In genomic region chr12:54975875-54976274, GRCh38 we compare ENCODE assay signal across 16 cellular contexts. TPM values are rescaled to one million over a fixed set of nuclear protein-coding genes. Genes with fewer than 3 reads are reported as not detected.
DNase-seq lines count a peak whose midpoint lies in the region; ATAC-seq and TF ChIP-seq lines count a peak whose summit lies in the region.
"Had no signal": no experiment of that assay in that cellular context is flagged by ENCODE, and none has a peak within 500 bp of the region (broad histone marks: within the 10 kb centered on the region; RNA-seq: fewer than 3 reads in every experiment).

No MANE protein-coding gene starts in this region.

- intact Hi-C loops in CD8-positive, alpha-beta T cell (cut with DNase I, micrococcal nuclease) = no loop called here

- no peak overlapping the region for H3K9ac ChIP-seq in mesendoderm (ENCODE audit: low read length)

- H2AK5ac ChIP-seq in mesendoderm (ENCODE audit: low read length) = no peak overlapping the region

- H4K5ac ChIP-seq in mesendoderm (ENCODE audit: low read length) = no peak overlapping the region

- no peaks in the 10 kb centered on the region for H3K9me2 ChIP-seq in GM23338 (ENCODE audit: insufficient read depth)

- H3F3A ChIP-seq in GM23338 (replicated peaks; ENCODE audit: low read depth) = no peaks in the 10 kb centered on the region

- H3K27me3 Mint-ChIP-seq in CD8-positive, alpha-beta T cell (ENCODE audit: low read depth) = no peaks in the 10 kb centered on the region
- H3K27me3 Mint-ChIP-seq in GM23338 (ENCODE audit: insufficient read depth, low read depth, poor library complexity) = peaks cover 3% of the 10 kb centered on the region
- H3K27me3 Mint-ChIP-seq in activated naive CD8-positive, alpha-beta T cell treated with anti-CD3 and anti-CD28 coated beads for 36 hours = no peaks in the 10 kb centered on the region

- H3K36me3 ChIP-seq in CD8-positive, alpha-beta T cell (ENCODE audit: insufficient read depth, low read length) = peaks cover 8% of the 10 kb centered on the region
- H3K36me3 ChIP-seq in GM23338 (ENCODE audit: insufficient read depth) (no peaks in the 10 kb centered on the region), mesendoderm (ENCODE audit: control insufficient read depth, insufficient read depth, low read length) (no peaks in the 10 kb centered on the region)
- H3K36me3 ChIP-seq: tibial nerve had no signal

- no peak overlapping the region for H4K8ac ChIP-seq in mesendoderm (ENCODE audit: low read depth, low read length)

- no peak overlapping the region for H2BK15ac ChIP-seq in mesendoderm (replicated peaks; ENCODE audit: low read depth)

- no peaks in the 10 kb centered on the region for H3K27me3 ChIP-seq in CD8-positive, alpha-beta T cell (ENCODE audit: insufficient read depth, low read length)
- no peaks in the 10 kb centered on the region for H3K27me3 ChIP-seq in GM23338 (ENCODE audit: insufficient read depth)
- H3K27me3 ChIP-seq in mesendoderm (ENCODE audit: insufficient read depth, low read length, poor library complexity) = no peaks in the 10 kb centered on the region
- H3K27me3 ChIP-seq: tibial nerve had no signal

- H3K4me1 ChIP-seq in CD8-positive, alpha-beta T cell (ENCODE audit: insufficient read depth, low read length) = peaks cover 90% of the 10 kb centered on the region
- H3K4me1 ChIP-seq in GM23338 (ENCODE audit: insufficient read depth) (peaks cover 13% of the 10 kb centered on the region; the same call in 1 of the 2 replicates), mesendoderm (ENCODE audit: control insufficient read depth, low read depth, low read length) (no peaks in the 10 kb centered on the region)

- H3K79me2 ChIP-seq in GM23338 (replicated peaks; ENCODE audit: insufficient read depth) (no peaks in the 10 kb centered on the region), mesendoderm (ENCODE audit: control insufficient read depth, insufficient read depth, low read length) (no peaks in the 10 kb centered on the region)

- no peak overlapping the region for H3K18ac ChIP-seq in mesendoderm (ENCODE audit: low read length)

- no peak for TF ChIP-seq CTCF in CD8-positive, alpha-beta T cell (IDR thresholded peaks at IDR 0.05)
- no peak for TF ChIP-seq CTCF in GM23338 (conservative IDR thresholded peaks at IDR 0.05; ENCODE audit: low read depth in 2 of 2)

- CTCF ChIA-PET in CD8-positive, alpha-beta T cell (lab: Charles Lee) = interaction anchor here (1.1 to 4.7 kb wide), 3 partner anchors 9 to 96 kb away, joined by 3 to 32 read pairs (median 7); no protein-coding TSS in a partner anchor

- ATAC-seq in CD8-positive, alpha-beta T cell = no peak
- ATAC-seq in GM23338 = no peak
- ATAC-seq in HG03025 (IDR thresholded peaks at IDR 0.05; ENCODE audit: low FRiP score, unreplicated experiment) = no peak
- ATAC-seq: left cardiac atrium had no signal

- POLR2A ChIA-PET in CD8-positive, alpha-beta T cell (lab: Charles Lee) = interaction anchor here (1.4 to 2.0 kb wide), 2 partner anchors 9 to 12 kb away, joined by 4 to 6 read pairs; partner anchors contain the start of gene TESPA1

- no peak for DNase-seq in CD8-positive, alpha-beta T cell
- DNase-seq in GM23338 (ENCODE audit: low spot score) (no peak), mesendoderm (no peak), NCI-H2029 treated with DMSO at 0.1 percent for 48 hours (lab: John Stamatoyannopoulos, UW) (no peak), T-helper 9 cell (no peak)
- no peak for DNase-seq in activated naive CD8-positive, alpha-beta T cell treated with anti-CD3 and anti-CD28 coated beads for 36 hours
- DNase-seq: DMS153, endodermal cell, left cardiac atrium, NCI-H187, NCI-H446 treated with DMSO at 0.1 percent for 48 hours had no signal

- no peaks in the 10 kb centered on the region for H4K20me1 ChIP-seq in GM23338 (replicated peaks; ENCODE audit: insufficient read depth)

- peak overlapping the region; percentile 86 for H3K27ac Mint-ChIP-seq in CD8-positive, alpha-beta T cell
- peak overlapping the region; percentile 64 for H3K27ac Mint-ChIP-seq in GM23338
- H3K27ac Mint-ChIP-seq in activated naive CD8-positive, alpha-beta T cell treated with anti-CD3 and anti-CD28 coated beads for 36 hours = peak overlapping the region; percentile 85
- H3K27ac Mint-ChIP-seq: endodermal cell had no signal

- H3K9me3 ChIP-seq in CD8-positive, alpha-beta T cell (ENCODE audit: low read length) = no peaks in the 10 kb centered on the region
- H3K9me3 ChIP-seq: tibial nerve had no signal

- WGBS in mesendoderm (ENCODE audit: extremely low coverage, insufficient coverage, low lambda C conversion rate) = no CpG with 5 or more reads among the region's 6 CpGs

- no peak overlapping the region for H3K4me3 ChIP-seq in CD8-positive, alpha-beta T cell (ENCODE audit: low read depth, low read length)
- no peak overlapping the region for H3K4me3 ChIP-seq in GM23338
- H3K4me3 ChIP-seq in mesendoderm (ENCODE audit: low read length) = no peak overlapping the region
- H3K4me3 ChIP-seq: smooth muscle cell, tibial nerve had no signal

- H3K23ac ChIP-seq in mesendoderm (ENCODE audit: low read length) = no peak overlapping the region

- H3K4me3 Mint-ChIP-seq in CD8-positive, alpha-beta T cell = peak overlapping the region; percentile 77
- H3K4me3 Mint-ChIP-seq in GM23338 = no peak overlapping the region
- peak overlapping the region; percentile 62 for H3K4me3 Mint-ChIP-seq in activated naive CD8-positive, alpha-beta T cell treated with anti-CD3 and anti-CD28 coated beads for 36 hours
- H3K4me3 Mint-ChIP-seq: endodermal cell had no signal

- H3K4me2 ChIP-seq in GM23338 (0 out of 2 replicates have a peak overlapping the region, but pooled peaks have one; percentile 5), mesendoderm (ENCODE audit: low read length) (no peak overlapping the region)
- H3K4me2 ChIP-seq: smooth muscle cell had no signal

- no peak overlapping the region for H3K4ac ChIP-seq in mesendoderm (ENCODE audit: low read depth, low read length)

- H3K27ac ChIP-seq in CD8-positive, alpha-beta T cell (ENCODE audit: low read depth, low read length) = no peak overlapping the region
- H3K27ac ChIP-seq in GM23338 (ENCODE audit: low read depth) (no peak overlapping the region), mesendoderm (ENCODE audit: low read depth, low read length) (no peak overlapping the region)

- peaks cover 87% of the 10 kb centered on the region for H3K36me3 Mint-ChIP-seq in CD8-positive, alpha-beta T cell
- no peaks in the 10 kb centered on the region for H3K36me3 Mint-ChIP-seq in GM23338 (ENCODE audit: low read depth)
- H3K36me3 Mint-ChIP-seq in activated naive CD8-positive, alpha-beta T cell treated with anti-CD3 and anti-CD28 coated beads for 36 hours = peaks cover 90% of the 10 kb centered on the region

- H2BK120ac ChIP-seq in mesendoderm (ENCODE audit: low read depth, low read length) = no peak overlapping the region

- no peaks in the 10 kb centered on the region for H3K79me1 ChIP-seq in mesendoderm (ENCODE audit: low read length)

- H3K56ac ChIP-seq in mesendoderm (ENCODE audit: low read length) = peak overlapping the region; percentile 38

- H2AFZ ChIP-seq in GM23338 = peak overlapping the region; percentile 54; the same call in 1 of the 2 replicates

- H3K9me3 Mint-ChIP-seq in CD8-positive, alpha-beta T cell = no peaks in the 10 kb centered on the region
- no peaks in the 10 kb centered on the region for H3K9me3 Mint-ChIP-seq in GM23338
- no peaks in the 10 kb centered on the region for H3K9me3 Mint-ChIP-seq in activated naive CD8-positive, alpha-beta T cell treated with anti-CD3 and anti-CD28 coated beads for 36 hours
- H3K9me3 Mint-ChIP-seq: endodermal cell had no signal

- peaks cover 95% of the 10 kb centered on the region for H3K4me1 Mint-ChIP-seq in CD8-positive, alpha-beta T cell (ENCODE audit: low read depth)
- peaks cover 20% of the 10 kb centered on the region for H3K4me1 Mint-ChIP-seq in GM23338
- peaks cover 77% of the 10 kb centered on the region for H3K4me1 Mint-ChIP-seq in activated naive CD8-positive, alpha-beta T cell treated with anti-CD3 and anti-CD28 coated beads for 36 hours

- H2BK5ac ChIP-seq in mesendoderm (ENCODE audit: low read length) = no peak overlapping the region

TF ChIP-seq in GM23338, 12 proteins besides CTCF, POLR2A, EP300 and RAD21 (continues in another document):
- TF ChIP-seq ZNF114 (CRISPR knock-in tag; IDR thresholded peaks at IDR 0.05) (no peak), NANOG (IDR thresholded peaks at IDR 0.05; ENCODE audit: borderline replicate concordance) (no peak)

RNA-seq across cellular contexts. Expression of gene TESPA1, which starts 8.7 kb away (rescaled TPM):
- 10 to 100 TPM; 70.9 to 84.8 TPM for total RNA-seq in CD8-positive, alpha-beta T cell
- total RNA-seq in GM23338 (2014; rRNA removed; shearing (Covaris generic)) = not detected in 2 replicates
- polyA plus RNA-seq in GM23338 (2016; fragmentation: Nextera tagmentation; extraction: Ambion mirVana) = 0.34 TPM in 1 of 2 replicates, not detected in the other
- total RNA-seq in activated naive CD8-positive, alpha-beta T cell treated with anti-CD3 and anti-CD28 coated beads for 36 hours = 10 to 100 TPM; 92.6 to 95.9 TPM
- polyA plus RNA-seq in mesendoderm (2013, experiment 1 of 2) = 0.28 TPM
- 0.22 TPM for polyA plus RNA-seq in mesendoderm (2013, experiment 2 of 2)
- total RNA-seq: endodermal cell, smooth muscle cell had no signal
- polyA plus RNA-seq: BJ, smooth muscle cell had no signal

RNA-seq across cellular contexts. Expression of gene NEUROD4, which starts 43.9 kb away (rescaled TPM):
- not detected for total RNA-seq in CD8-positive, alpha-beta T cell
- total RNA-seq in GM23338 (2014; rRNA removed; shearing (Covaris generic)) = 0.07 TPM in 1 of 2 replicates, not detected in the other
- polyA plus RNA-seq in GM23338 (2016; fragmentation: Nextera tagmentation; extraction: Ambion mirVana) = 0.05 and 0.13 TPM in 2 replicates
- not detected for total RNA-seq in activated naive CD8-positive, alpha-beta T cell treated with anti-CD3 and anti-CD28 coated beads for 36 hours
- polyA plus RNA-seq in mesendoderm (2013, experiment 1 of 2) = not detected
- not detected for polyA plus RNA-seq in mesendoderm (2013, experiment 2 of 2)
- total RNA-seq: endodermal cell; left cardiac atrium; smooth muscle cell; T-helper 1 cell treated with Interleukin-12 subunit alpha and Interleukin-12 subunit beta and Interleukin-4 antibody, amounts not matched to agents 30 ng/mL and 1 ng/mL, for 36 hours; tibial nerve had no signal
- polyA plus RNA-seq: BJ, smooth muscle cell had no signal

Comparison
In these comparisons a context has a peak if more than half of its experiments do, and no peak if none do; other contexts are left out.
1. RNA of gene TESPA1, which starts 8.7 kb away (total RNA-seq): 92.6 to 95.9 TPM in activated naive CD8-positive, alpha-beta T cell treated with anti-CD3 and anti-CD28 coated beads for 36 hours and 70.9 to 84.8 TPM in CD8-positive, alpha-beta T cell; not detected in GM23338; every median in the first group is over 10 times any median in the second.
2. Peak in every context shown above with its lines, with median percentiles within 50 percentile points of each other: H3K27ac Mint-ChIP-seq.